In the genomic region with DNA sequence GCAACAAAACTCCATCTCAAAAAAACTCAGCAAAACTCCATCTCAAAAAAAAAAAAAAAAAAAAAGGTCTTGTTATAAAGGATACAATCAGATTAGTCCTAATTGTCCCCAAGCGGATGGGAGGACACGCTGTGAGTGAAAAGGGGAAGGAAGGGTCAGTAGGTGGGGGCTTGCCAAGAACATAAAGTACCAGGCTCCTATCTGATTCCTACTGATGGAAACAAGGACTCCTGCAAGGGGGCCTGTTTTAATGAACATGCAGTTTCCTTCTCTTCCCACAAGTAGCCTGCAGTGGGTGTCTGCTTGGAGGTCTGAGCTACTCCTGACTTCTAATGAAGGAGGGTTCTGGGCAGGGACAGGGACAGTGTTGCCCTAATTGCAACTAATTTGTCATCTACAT, we compare ENCODE assay signal across 14 cellular contexts. TPM values are rescaled to one million over a fixed set of nuclear protein-coding genes. Genes with fewer than 3 reads are reported as not detected.
DNase-seq lines count a peak whose midpoint lies in the region; ATAC-seq and TF ChIP-seq lines count a peak whose summit lies in the region.
"Had no signal": no experiment of that assay in that cellular context is flagged by ENCODE, and none has a peak within 500 bp of the region (broad histone marks: within the 10 kb centered on the region; RNA-seq: fewer than 3 reads in every experiment).

No MANE protein-coding gene starts in this region.

- H3K27me3 ChIP-seq in IMR-90 (ENCODE audit: control insufficient read depth, insufficient read depth, low read length), result no peaks in the 10 kb centered on the region
- H3K27me3 ChIP-seq in SK-N-SH (ENCODE audit: insufficient read depth), result no peaks in the 10 kb centered on the region
- no peaks in the 10 kb centered on the region for H3K27me3 ChIP-seq in mesendoderm (ENCODE audit: insufficient read depth, low read length, poor library complexity)
- H3K27me3 ChIP-seq: BLaER1 treated with 17β-estradiol and CSF1 and Interleukin-3, amounts not matched to agents 10 nM and 100 nM had no signal

- H4K20me1 ChIP-seq in IMR-90 (ENCODE audit: insufficient read depth, low read length) (no peaks in the 10 kb centered on the region), SK-N-SH (ENCODE audit: insufficient read depth) (no peaks in the 10 kb centered on the region)
- H4K20me1 ChIP-seq: BLaER1 treated with 17β-estradiol and CSF1 and Interleukin-3, amounts not matched to agents 10 nM and 100 nM had no signal

- no peak overlapping the region for H4K8ac ChIP-seq in IMR-90 (ENCODE audit: low read depth in 2 of 2, low read length in 2 of 2)
- no peak overlapping the region for H4K8ac ChIP-seq in mesendoderm (ENCODE audit: low read depth, low read length)

- peak overlapping the region; percentile 3 for H2AFZ ChIP-seq in IMR-90 (replicated peaks; ENCODE audit: low read length, poor library complexity)
- no peak overlapping the region for H2AFZ ChIP-seq in SK-N-SH (ENCODE audit: low read depth)
- H2AFZ ChIP-seq: GM23248 had no signal

- no peak for TF ChIP-seq POLR2A in IMR-90 (IDR thresholded peaks at IDR 0.05; ENCODE audit: low read depth, low read length)

- H3K9me1 ChIP-seq in IMR-90 (ENCODE audit: insufficient read depth, low read length), result no peaks in the 10 kb centered on the region

- intact Hi-C loops in IMR-90 (cut with micrococcal nuclease), result no loop called here

- H3K4me3 ChIP-seq in IMR-90 (ENCODE audit: insufficient read depth, low read depth, low read length) (no peak overlapping the region), SK-N-SH (ENCODE audit: low read depth in 2 of 2, low read length in 1 of 2) (no peak overlapping the region), mesendoderm (ENCODE audit: low read length) (no peak overlapping the region)
- H3K4me3 ChIP-seq: BLaER1 treated with 17β-estradiol and CSF1 and Interleukin-3, amounts not matched to agents 10 nM and 100 nM; GM23248 had no signal

- TF ChIP-seq CTCF in IMR-90 (conservative IDR thresholded peaks at IDR 0.05; ENCODE audit: low read depth, low read length) (no peak), SK-N-SH (IDR thresholded peaks at IDR 0.05) (no peak)

- TF ChIP-seq EP300 in SK-N-SH (IDR thresholded peaks at IDR 0.05; ENCODE audit: borderline replicate concordance in 1 of 2, low read depth in 1 of 2, low read length in 1 of 2), result peak in 1 of 2 experiments; percentile 51; a peak in 2 of 4 replicates

- no peak overlapping the region for H3K23ac ChIP-seq in IMR-90 (ENCODE audit: low read depth, low read length)
- no peak overlapping the region for H3K23ac ChIP-seq in mesendoderm (ENCODE audit: low read length)

- peaks cover 12% of the 10 kb centered on the region for H3K4me1 ChIP-seq in IMR-90 (ENCODE audit: control insufficient read depth, insufficient read depth, low read length)
- peaks cover 26 to 32% of the 10 kb centered on the region in 2 experiments for H3K4me1 ChIP-seq in SK-N-SH (ENCODE audit: control insufficient read depth in 1 of 2, insufficient read depth in 2 of 2, low read depth in 1 of 2, low read length in 1 of 2)
- no peaks in the 10 kb centered on the region for H3K4me1 ChIP-seq in mesendoderm (ENCODE audit: control insufficient read depth, low read depth, low read length)

- H3K18ac ChIP-seq in IMR-90 (ENCODE audit: low read depth, low read length), result no peak overlapping the region
- H3K18ac ChIP-seq in mesendoderm (ENCODE audit: low read length), result no peak overlapping the region

- H3K9ac ChIP-seq in IMR-90 (ENCODE audit: low read depth, low read length) (no peak overlapping the region), SK-N-SH (no peak overlapping the region), mesendoderm (ENCODE audit: low read length) (no peak overlapping the region)
- H3K9ac ChIP-seq: BLaER1 treated with 17β-estradiol and CSF1 and Interleukin-3, amounts not matched to agents 10 nM and 100 nM; GM23248 had no signal

- ATAC-seq in IMR-90 (ENCODE audit: low read depth) (no peak), GM21423 (IDR thresholded peaks at IDR 0.05; ENCODE audit: unreplicated experiment) (no peak)

- H2BK5ac ChIP-seq in IMR-90 (ENCODE audit: low read depth, low read length, poor library complexity, severe bottlenecking) (no peak overlapping the region), mesendoderm (ENCODE audit: low read length) (no peak overlapping the region)

- WGBS in IMR-90 (ENCODE audit: extremely low coverage in 2 of 2, insufficient read length in 1 of 2), 2 experiments, result no CpG with 5 or more reads among the region's 2 CpGs
- WGBS in SK-N-SH (ENCODE audit: low lambda C conversion rate), result 71% methylated on average over 2 of the region's 2 CpGs
- no CpG with 5 or more reads among the region's 2 CpGs for WGBS in mesendoderm (ENCODE audit: extremely low coverage, insufficient coverage, low lambda C conversion rate)

- CTCF ChIA-PET in IMR-90 (lab: Yijun Ruan, JAX) (no interaction called here), SK-N-SH (lab: Yijun Ruan, JAX) (interaction anchor here (0.8 to 1.9 kb wide), 2 partner anchors 10 to 135 kb away, joined by 5 to 6 read pairs; no protein-coding TSS in a partner anchor)

- H3K4me2 ChIP-seq in IMR-90 (ENCODE audit: low read depth, low read length) (no peak overlapping the region), SK-N-SH (no peak overlapping the region), mesendoderm (ENCODE audit: low read length) (no peak overlapping the region)
- H3K4me2 ChIP-seq: BLaER1 treated with 17β-estradiol and CSF1 and Interleukin-3, amounts not matched to agents 10 nM and 100 nM had no signal

- H2BK120ac ChIP-seq in IMR-90 (ENCODE audit: low read depth, low read length) (no peak overlapping the region), mesendoderm (ENCODE audit: low read depth, low read length) (no peak overlapping the region)

- H2BK15ac ChIP-seq in IMR-90 (ENCODE audit: low read depth, low read length) (no peak overlapping the region), mesendoderm (replicated peaks; ENCODE audit: low read depth) (no peak overlapping the region)

- H4K5ac ChIP-seq in IMR-90 (ENCODE audit: low read depth, low read length) (no peak overlapping the region), mesendoderm (ENCODE audit: low read length) (no peak overlapping the region)

- H3K14ac ChIP-seq in IMR-90 (replicated peaks; ENCODE audit: low read depth, low read length), result no peak overlapping the region

- H3K4ac ChIP-seq in IMR-90 (ENCODE audit: low read depth, low read length) (no peak overlapping the region), mesendoderm (ENCODE audit: low read depth, low read length) (no peak overlapping the region)

- peak; percentile 36 for DNase-seq in NCI-H748 (lab: John Stamatoyannopoulos, UW; ENCODE audit: unreplicated experiment)
- no peak for DNase-seq in NCI-H748 treated with DMSO at 0.1 percent for 48 hours (lab: John Stamatoyannopoulos, UW)
- DNase-seq in IMR-90, result no peak
- peak; percentile 44 for DNase-seq in SK-N-SH
- peak; percentile 13 for DNase-seq in mesendoderm
- no peak for DNase-seq in stimulated activated naive CD4-positive, alpha-beta T cell (lab: John Stamatoyannopoulos, UW)
- DNase-seq: 8988T; AML-193; CD4-positive, CD25-positive, alpha-beta regulatory T cell; DMS53; GM23248 had no signal

- dilution Hi-C loops in IMR-90 (cut with HindIII; ENCODE audit: low sequenced_read_pairs, unreplicated experiment), result no loop called here

- H3K56ac ChIP-seq in IMR-90 (ENCODE audit: extremely low read depth, insufficient read depth, low read length), result no peak overlapping the region
- no peak overlapping the region for H3K56ac ChIP-seq in mesendoderm (ENCODE audit: low read length)

- H3F3A ChIP-seq in SK-N-SH (replicated peaks; ENCODE audit: insufficient read depth), result peaks cover 50% of the 10 kb centered on the region

- no peaks in the 10 kb centered on the region for H3K36me3 ChIP-seq in IMR-90 (ENCODE audit: control insufficient read depth, insufficient read depth, low read length)
- peaks cover 33 to 35% of the 10 kb centered on the region in 2 experiments for H3K36me3 ChIP-seq in SK-N-SH (replicated peaks in 1 of 2; ENCODE audit: control insufficient read depth in 1 of 2, insufficient read depth in 2 of 2, low read length in 1 of 2)
- H3K36me3 ChIP-seq in mesendoderm (ENCODE audit: control insufficient read depth, insufficient read depth, low read length), result no peaks in the 10 kb centered on the region
- H3K36me3 ChIP-seq: BLaER1 treated with 17β-estradiol and CSF1 and Interleukin-3, amounts not matched to agents 10 nM and 100 nM had no signal

- H3K9me3 ChIP-seq in IMR-90 (ENCODE audit: control insufficient read depth, insufficient read depth, low read length), result no peaks in the 10 kb centered on the region
- no peaks in the 10 kb centered on the region for H3K9me3 ChIP-seq in SK-N-SH

- no peak overlapping the region for H4K91ac ChIP-seq in IMR-90 (ENCODE audit: insufficient read depth, low read depth, low read length)

- peaks cover 22% of the 10 kb centered on the region for H3K79me2 ChIP-seq in SK-N-SH (ENCODE audit: insufficient read depth)
- H3K79me2 ChIP-seq in mesendoderm (ENCODE audit: control insufficient read depth, insufficient read depth, low read length), result no peaks in the 10 kb centered on the region

- in situ Hi-C loops in IMR-90 (cut with MboI; ENCODE audit: low sequenced_read_pairs), result loop anchor here (25.0 kb wide), 1 partner anchor 968 kb away; no protein-coding TSS in a partner anchor

- H2AK5ac ChIP-seq in IMR-90 (ENCODE audit: low read depth, low read length) (no peak overlapping the region), mesendoderm (ENCODE audit: low read length) (no peak overlapping the region)

- no peak overlapping the region for H2AK9ac ChIP-seq in IMR-90 (replicated peaks; ENCODE audit: low read depth, low read length, poor library complexity)

- no peaks in the 10 kb centered on the region for H3K9me2 ChIP-seq in SK-N-SH

- POLR2A ChIA-PET in IMR-90 (lab: Charles Lee; ENCODE audit: unreplicated experiment) (interaction anchor here (0.6 kb wide), 1 partner anchor 92 kb away, joined by 3 read pairs; no protein-coding TSS in a partner anchor), SK-N-SH (lab: Yijun Ruan, JAX) (no interaction called here)

- H2BK20ac ChIP-seq in IMR-90 (ENCODE audit: low read depth, low read length), result no peak overlapping the region

- H3K79me1 ChIP-seq in IMR-90 (ENCODE audit: low read depth in 1 of 2, low read length in 2 of 2), result no peaks in the 10 kb centered on the region
- H3K79me1 ChIP-seq in mesendoderm (ENCODE audit: low read length), result no peaks in the 10 kb centered on the region

- no TSS peak for BruUV-seq in IMR-90 (replicated peaks; lab: Mats Ljungman, UMichigan)

- H3K27ac ChIP-seq in IMR-90 (ENCODE audit: insufficient read depth, low read length), result no peak overlapping the region
- H3K27ac ChIP-seq in SK-N-SH (ENCODE audit: low read depth in 2 of 2, low read length in 1 of 2), result peak overlapping the region; percentile 65 to 95; a peak in 3 of 4 replicates
- H3K27ac ChIP-seq in mesendoderm (ENCODE audit: low read depth, low read length), result no peak overlapping the region
- H3K27ac ChIP-seq: BLaER1 treated with 17β-estradiol and CSF1 and Interleukin-3, amounts not matched to agents 10 nM and 100 nM; GM23248 had no signal

- no peak for TF ChIP-seq RAD21 in IMR-90 (IDR thresholded peaks at IDR 0.05; ENCODE audit: low read length)
- peak; percentile 9; the same call in 1 of the 2 replicates for TF ChIP-seq RAD21 in SK-N-SH (IDR thresholded peaks at IDR 0.05; ENCODE audit: low read length)

RNA-seq across cellular contexts. Expression of gene SCG2, which starts 7.9 kb away (rescaled TPM):
- total RNA-seq in IMR-90 (2012; rRNA removed), result 0.36 and 0.56 TPM in 2 replicates
- polyA plus RNA-seq in IMR-90 (2012; rRNA removed), result 0.26 and 0.46 TPM in 2 replicates
- 0.13 and 0.14 TPM in 2 replicates for polyA plus RNA-seq in IMR-90 (2012; cell fraction: cytosol; rRNA removed)
- 0.08 and 1.2 TPM in 2 replicates for polyA plus RNA-seq in IMR-90 (2012; cell fraction: nucleus; rRNA removed; ENCODE audit: low replicate concordance)
- 373 and 509 TPM in 2 replicates for polyA plus RNA-seq in SK-N-SH (2012; rRNA removed)
- 589 and 747 TPM in 2 replicates for polyA plus RNA-seq in SK-N-SH (2012; cell fraction: cytosol; rRNA removed)
- 127 and 310 TPM in 2 replicates for polyA plus RNA-seq in SK-N-SH (2012; cell fraction: nucleus; rRNA removed)
- 2.3 TPM for polyA plus RNA-seq in mesendoderm (2013, experiment 1 of 2)
- 2.3 TPM for polyA plus RNA-seq in mesendoderm (2013, experiment 2 of 2)
- total RNA-seq: CD4-positive, CD25-positive, alpha-beta regulatory T cell; HT-29 had no signal
- polyA plus RNA-seq: CD4-positive, CD25-positive, alpha-beta regulatory T cell had no signal

Comparison
In these comparisons a context has a peak if more than half of its experiments do, and no peak if none do; other contexts are left out.
1. DNase-seq: peak in NCI-H748 (single experiment), SK-N-SH (single experiment) and mesendoderm (single experiment); none in NCI-H748 treated with DMSO at 0.1 percent for 48 hours (single experiment), IMR-90 (single experiment) and stimulated activated naive CD4-positive, alpha-beta T cell (0 of 6).
2. H3K27ac ChIP-seq: peak in SK-N-SH (2 of 2); none in IMR-90 (single experiment) and mesendoderm (single experiment).
3. RNA of gene SCG2, which starts 7.9 kb away (polyA plus RNA-seq): 127 to 747 TPM in SK-N-SH; 0.08 to 1.2 TPM in IMR-90; every median in the first group is over 10 times any median in the second.